In the genomic region with DNA sequence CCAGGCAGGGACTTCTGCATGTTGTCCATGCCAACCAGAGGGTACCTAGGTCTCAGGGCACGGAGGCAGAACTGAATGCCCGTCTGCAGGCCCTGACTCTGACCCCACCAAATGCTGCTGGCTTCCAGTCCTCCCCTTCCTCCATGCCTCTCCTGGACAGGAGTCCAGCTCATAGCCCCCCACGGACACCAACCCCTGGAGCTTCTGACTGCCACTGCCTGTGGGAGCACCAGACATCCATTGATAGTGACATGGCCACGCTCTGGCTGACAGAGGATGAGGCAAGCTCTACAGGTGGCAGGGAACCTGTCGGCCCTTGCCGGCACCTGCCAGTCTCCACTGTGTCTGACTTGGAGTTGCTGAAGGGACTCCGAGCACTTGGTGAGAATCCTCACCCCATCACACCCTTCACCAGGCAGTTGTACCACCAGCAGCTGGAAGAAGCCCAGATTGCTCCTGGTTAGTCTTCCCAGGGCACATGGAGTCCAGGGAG, we compare ENCODE assay signal across 17 cellular contexts. TPM values are rescaled to one million over a fixed set of nuclear protein-coding genes. Genes with fewer than 3 reads are reported as not detected.
DNase-seq lines count a peak whose midpoint lies in the region; ATAC-seq, FAIRE-seq and TF ChIP-seq lines count a peak whose summit lies in the region.
"Had no signal": no experiment of that assay in that cellular context is flagged by ENCODE, and none has a peak within 500 bp of the region (broad histone marks: within the 10 kb centered on the region; RNA-seq: fewer than 3 reads in every experiment).

No MANE protein-coding gene starts in this region.

- no peak overlapping the region for H3K27ac Mint-ChIP-seq in activated T-helper 17 cell treated with anti-CD3 and anti-CD28 coated beads, Interleukin-2, amount 50 U/mL, for 72 hours
- no peak overlapping the region for H3K27ac Mint-ChIP-seq in type B pancreatic cell
- H3K27ac Mint-ChIP-seq: GM23338 had no signal

- dilution Hi-C loops in endothelial cell of umbilical vein (cut with MboI; ENCODE audit: extremely low pct_ligation_motif_present, low sequenced_read_pairs): no loop called here

- no peaks in the 10 kb centered on the region for H3K4me1 Mint-ChIP-seq in activated T-helper 17 cell treated with anti-CD3 and anti-CD28 coated beads, Interleukin-2, amount 50 U/mL, for 72 hours
- no peaks in the 10 kb centered on the region for H3K4me1 Mint-ChIP-seq in type B pancreatic cell (ENCODE audit: unreplicated experiment)

- H3K36me3 Mint-ChIP-seq in activated T-helper 17 cell treated with anti-CD3 and anti-CD28 coated beads, Interleukin-2, amount 50 U/mL, for 72 hours (ENCODE audit: low read depth): peaks cover 9% of the 10 kb centered on the region
- no peaks in the 10 kb centered on the region for H3K36me3 Mint-ChIP-seq in type B pancreatic cell

- no peaks in the 10 kb centered on the region for H3K9me3 Mint-ChIP-seq in activated T-helper 17 cell treated with anti-CD3 and anti-CD28 coated beads, Interleukin-2, amount 50 U/mL, for 72 hours
- no peaks in the 10 kb centered on the region for H3K9me3 Mint-ChIP-seq in type B pancreatic cell
- H3K9me3 Mint-ChIP-seq: CD4-positive, alpha-beta memory T cell; GM23338 had no signal

- no peaks in the 10 kb centered on the region for H3K27me3 Mint-ChIP-seq in activated T-helper 17 cell treated with anti-CD3 and anti-CD28 coated beads, Interleukin-2, amount 50 U/mL, for 72 hours
- H3K27me3 Mint-ChIP-seq in type B pancreatic cell: peaks cover 3% of the 10 kb centered on the region

- no peaks in the 10 kb centered on the region for H4K20me1 ChIP-seq in endothelial cell of umbilical vein (replicated peaks; ENCODE audit: control insufficient read depth, extremely low read depth, insufficient read depth, low read length)

- DNase-seq in Right ventricle myocardium inferior (ENCODE audit: missing footprints) (peak; percentile 11), left cardiac atrium (no peak), endothelial cell of umbilical vein (ENCODE audit: low read depth, low spot score) (no peak), type B pancreatic cell (ENCODE audit: extremely low spot score, unreplicated experiment) (no peak), HT-29 (ENCODE audit: low spot score) (no peak), foreskin fibroblast (no peak)
- DNase-seq: CD4-positive, alpha-beta memory T cell; MG63; NCI-H1092 treated with DMSO at 0.1 percent for 48 hours; NCI-H1694 treated with DMSO at 0.1 percent for 48 hours; NCI-H774 had no signal

- H3K4me1 ChIP-seq in endothelial cell of umbilical vein (ENCODE audit: control insufficient read depth, extremely low read depth, insufficient read depth, low read length): peaks cover 10% of the 10 kb centered on the region

- no peak for TF ChIP-seq POLR2A in endothelial cell of umbilical vein (IDR thresholded peaks at IDR 0.05; ENCODE audit: low read depth, low read length)

- intact Hi-C loops in Right ventricle myocardium inferior (cut with DNase I) (loop anchor here (2.0 to 10.0 kb wide), 2 partner anchors 79 to 509 kb away; no protein-coding TSS in a partner anchor), left cardiac atrium (cut with DNase I) (loop anchor here in 1 of 2 donors (5.0 to 10.0 kb wide), 2 partner anchors 79 to 216 kb away; no protein-coding TSS in a partner anchor), endothelial cell of umbilical vein (cut with micrococcal nuclease) (loop anchor here (5.0 kb wide), 1 partner anchor 511 kb away; no protein-coding TSS in a partner anchor)

- no peak for ATAC-seq in Right ventricle myocardium inferior
- no peak for ATAC-seq in left cardiac atrium
- no peak for ATAC-seq in activated T-helper 17 cell treated with anti-CD3 and anti-CD28 coated beads, Interleukin-2, amount 50 U/mL, for 72 hours (replicated peaks)
- ATAC-seq in HG02973 (IDR thresholded peaks at IDR 0.05; ENCODE audit: unreplicated experiment): no peak

- CTCF ChIA-PET in endothelial cell of umbilical vein (lab: Charles Lee): interaction anchor here (0.7 to 3.6 kb wide), 7 partner anchors 8 to 569 kb away, joined by 3 to 27 read pairs (median 6); no protein-coding TSS in a partner anchor

- TSS peak; percentile 3 for BruUV-seq in endothelial cell of umbilical vein (replicated peaks; lab: Mats Ljungman, UMichigan)

- H3K9ac ChIP-seq in endothelial cell of umbilical vein (replicated peaks; ENCODE audit: extremely low read depth, insufficient read depth, low read length): no peak overlapping the region

- H3K4me2 ChIP-seq in endothelial cell of umbilical vein (ENCODE audit: insufficient read depth, low read length): no peak overlapping the region

- no peak overlapping the region for H2AFZ ChIP-seq in endothelial cell of umbilical vein (ENCODE audit: low read depth, low read length)
- H2AFZ ChIP-seq: GM23338 had no signal

- peak overlapping the region; percentile 84 for H3K4me3 Mint-ChIP-seq in activated T-helper 17 cell treated with anti-CD3 and anti-CD28 coated beads, Interleukin-2, amount 50 U/mL, for 72 hours
- H3K4me3 Mint-ChIP-seq in type B pancreatic cell: peak overlapping the region; percentile 60

- H3K27me3 ChIP-seq in endothelial cell of umbilical vein (ENCODE audit: control insufficient read depth in 2 of 2, insufficient read depth in 2 of 2, low read length in 2 of 2): no peaks in the 10 kb centered on the region
- H3K27me3 ChIP-seq: MG63 had no signal

- H3K9me3 ChIP-seq in endothelial cell of umbilical vein (replicated peaks; ENCODE audit: control insufficient read depth, insufficient read depth, low read length): no peaks in the 10 kb centered on the region
- H3K9me3 ChIP-seq: MG63 had no signal

- POLR2A ChIA-PET in endothelial cell of umbilical vein (lab: Charles Lee): no interaction called here

- H3K9me1 ChIP-seq in endothelial cell of umbilical vein (replicated peaks; ENCODE audit: control insufficient read depth, extremely low read depth, insufficient read depth, low read length): no peaks in the 10 kb centered on the region

- H3K4me3 ChIP-seq in endothelial cell of umbilical vein (replicated peaks in 1 of 3; ENCODE audit: insufficient read depth in 1 of 3, low read depth in 1 of 3, low read length in 3 of 3) (no peak overlapping the region), foreskin fibroblast (ENCODE audit: low read depth in 1 of 2, low read length in 2 of 2) (no peak overlapping the region)
- H3K4me3 ChIP-seq: MG63 had no signal

- no peak for FAIRE-seq in endothelial cell of umbilical vein (lab: Jason Lieb, UNC)

- H3K79me2 ChIP-seq in endothelial cell of umbilical vein (ENCODE audit: control insufficient read depth, insufficient read depth, low read length): no peaks in the 10 kb centered on the region

- no peak for TF ChIP-seq CTCF in endothelial cell of umbilical vein (IDR thresholded peaks at IDR 0.05; ENCODE audit: extremely low read depth in 1 of 2, insufficient read depth in 1 of 2, low read depth in 1 of 2, low read length in 2 of 2)
- no peak for TF ChIP-seq CTCF in type B pancreatic cell (conservative IDR thresholded peaks at IDR 0.05)
- TF ChIP-seq CTCF in foreskin fibroblast (IDR thresholded peaks at IDR 0.05; ENCODE audit: low read depth, low read length): no peak

- peaks cover 0 to 2% of the 10 kb centered on the region in 2 experiments for H3K36me3 ChIP-seq in endothelial cell of umbilical vein (ENCODE audit: control insufficient read depth in 2 of 2, extremely low read depth in 1 of 2, insufficient read depth in 2 of 2, low read length in 2 of 2)

- H3K27ac ChIP-seq in endothelial cell of umbilical vein (ENCODE audit: insufficient read depth, low read depth, low read length): no peak overlapping the region

RNA-seq across cellular contexts. Expression of a gene that starts 1.8 kb away (rescaled TPM):
- total RNA-seq in Right ventricle myocardium inferior: 0.19 TPM
- under 1 TPM; 0.37 to 0.47 TPM for total RNA-seq in left cardiac atrium
- total RNA-seq in activated T-helper 17 cell treated with anti-CD3 and anti-CD28 coated beads, Interleukin-2, amount 50 U/mL, for 72 hours: 10 to 100 TPM in 1 of 2 donors, 1 to 10 TPM in 1; 4.4 to 11.6 TPM
- 3.1 and 5.2 TPM in 2 replicates for total RNA-seq in endothelial cell of umbilical vein
- 1.9 and 2.8 TPM in 2 replicates for polyA plus RNA-seq in endothelial cell of umbilical vein
- polyA plus RNA-seq in endothelial cell of umbilical vein (2011; cell fraction: cytosol; rRNA removed): 1.3 and 1.4 TPM in 2 replicates
- polyA plus RNA-seq in endothelial cell of umbilical vein (2011; cell fraction: nucleus; rRNA removed): 6.3 and 6.6 TPM in 2 replicates
- 3.8 and 4.3 TPM in 2 replicates for polyA plus RNA-seq in endothelial cell of umbilical vein (2012)
- polyA minus RNA-seq in endothelial cell of umbilical vein: 0.87 and 2.9 TPM in 2 replicates
- polyA minus RNA-seq in endothelial cell of umbilical vein (2011; cell fraction: cytosol; rRNA and poly(A)+ RNA removed): 1.2 TPM
- 2.4 and 2.7 TPM in 2 replicates for polyA minus RNA-seq in endothelial cell of umbilical vein (2011; cell fraction: nucleus; rRNA and poly(A)+ RNA removed)
- 1.3 and 5.9 TPM in 2 replicates for total RNA-seq in type B pancreatic cell (ENCODE audit: low replicate concordance)
- 0.08 and 1.4 TPM in 2 replicates for total RNA-seq in HT-29 (2014; rRNA removed; shearing (Covaris generic))

RNA-seq across cellular contexts. Expression of a gene that starts 16.3 kb away (rescaled TPM):
- total RNA-seq in Right ventricle myocardium inferior (82.0 TPM), left cardiac atrium (10 to 100 TPM; 67.2 to 68.3 TPM), endothelial cell of umbilical vein (110 and 118 TPM in 2 replicates), type B pancreatic cell (ENCODE audit: low replicate concordance) (84.6 and 93.3 TPM in 2 replicates)
- total RNA-seq in activated T-helper 17 cell treated with anti-CD3 and anti-CD28 coated beads, Interleukin-2, amount 50 U/mL, for 72 hours: 100 to 1,000 TPM in 1 of 2 donors, 10 to 100 TPM in 1; 73.4 to 115 TPM
- 129 and 140 TPM in 2 replicates for polyA plus RNA-seq in endothelial cell of umbilical vein
- polyA plus RNA-seq in endothelial cell of umbilical vein (2011; cell fraction: cytosol; rRNA removed): 137 and 138 TPM in 2 replicates
- polyA plus RNA-seq in endothelial cell of umbilical vein (2011; cell fraction: nucleus; rRNA removed): 158 and 166 TPM in 2 replicates
- polyA plus RNA-seq in endothelial cell of umbilical vein (2012): 89.9 and 95.1 TPM in 2 replicates
- 50.3 and 57.5 TPM in 2 replicates for polyA minus RNA-seq in endothelial cell of umbilical vein
- 43.7 TPM for polyA minus RNA-seq in endothelial cell of umbilical vein (2011; cell fraction: cytosol; rRNA and poly(A)+ RNA removed)
- 23.7 and 24.5 TPM in 2 replicates for polyA minus RNA-seq in endothelial cell of umbilical vein (2011; cell fraction: nucleus; rRNA and poly(A)+ RNA removed)
- 79.8 and 98.6 TPM in 2 replicates for total RNA-seq in HT-29 (2014; rRNA removed; shearing (Covaris generic))

RNA-seq across cellular contexts. Expression of a gene that starts 19.0 kb away (rescaled TPM):
- total RNA-seq in Right ventricle myocardium inferior (7.6 TPM), left cardiac atrium (1 to 10 TPM; 6.5 to 6.7 TPM), endothelial cell of umbilical vein (14.8 and 19.4 TPM in 2 replicates), type B pancreatic cell (ENCODE audit: low replicate concordance) (0.29 TPM in 1 of 2 replicates, not detected in the other)
- total RNA-seq in activated T-helper 17 cell treated with anti-CD3 and anti-CD28 coated beads, Interleukin-2, amount 50 U/mL, for 72 hours: under 1 TPM; 0.26 to 0.48 TPM
- polyA plus RNA-seq in endothelial cell of umbilical vein: 16.2 and 20.4 TPM in 2 replicates
- 6.1 and 8.4 TPM in 2 replicates for polyA plus RNA-seq in endothelial cell of umbilical vein (2011; cell fraction: cytosol; rRNA removed)
- 94.4 and 109 TPM in 2 replicates for polyA plus RNA-seq in endothelial cell of umbilical vein (2011; cell fraction: nucleus; rRNA removed)
- polyA plus RNA-seq in endothelial cell of umbilical vein (2012): 3.1 and 4.9 TPM in 2 replicates
- 9.0 and 10.3 TPM in 2 replicates for polyA minus RNA-seq in endothelial cell of umbilical vein
- polyA minus RNA-seq in endothelial cell of umbilical vein (2011; cell fraction: cytosol; rRNA and poly(A)+ RNA removed): not detected
- 13.2 and 19.9 TPM in 2 replicates for polyA minus RNA-seq in endothelial cell of umbilical vein (2011; cell fraction: nucleus; rRNA and poly(A)+ RNA removed)
- 0.08 TPM in 1 of 2 replicates, not detected in the other for total RNA-seq in HT-29 (2014; rRNA removed; shearing (Covaris generic))
- total RNA-seq: A673, Daoy, NCI-H460 had no signal

RNA-seq across cellular contexts. Expression of a gene that starts 19.7 kb away (rescaled TPM):
- total RNA-seq in Right ventricle myocardium inferior (13.8 TPM), left cardiac atrium (10 to 100 TPM; 11.2 to 11.6 TPM), endothelial cell of umbilical vein (5.9 and 6.8 TPM in 2 replicates), type B pancreatic cell (ENCODE audit: low replicate concordance) (11.6 and 14.3 TPM in 2 replicates)
- 1 to 10 TPM; 8.0 to 8.5 TPM for total RNA-seq in activated T-helper 17 cell treated with anti-CD3 and anti-CD28 coated beads, Interleukin-2, amount 50 U/mL, for 72 hours
- 8.7 and 12.7 TPM in 2 replicates for polyA plus RNA-seq in endothelial cell of umbilical vein
- polyA plus RNA-seq in endothelial cell of umbilical vein (2011; cell fraction: cytosol; rRNA removed): 4.0 and 7.9 TPM in 2 replicates
- 2.1 and 2.4 TPM in 2 replicates for polyA plus RNA-seq in endothelial cell of umbilical vein (2011; cell fraction: nucleus; rRNA removed)
- polyA plus RNA-seq in endothelial cell of umbilical vein (2012): 3.5 and 7.0 TPM in 2 replicates
- 3.4 and 4.2 TPM in 2 replicates for polyA minus RNA-seq in endothelial cell of umbilical vein
- polyA minus RNA-seq in endothelial cell of umbilical vein (2011; cell fraction: cytosol; rRNA and poly(A)+ RNA removed): 9.0 TPM
- 0.82 and 2.6 TPM in 2 replicates for polyA minus RNA-seq in endothelial cell of umbilical vein (2011; cell fraction: nucleus; rRNA and poly(A)+ RNA removed)
- total RNA-seq in HT-29 (2014; rRNA removed; shearing (Covaris generic)): 3.4 and 5.3 TPM in 2 replicates

RNA-seq across cellular contexts. Expression of a gene that starts 22.1 kb away (rescaled TPM):
- total RNA-seq in Right ventricle myocardium inferior (200 TPM), left cardiac atrium (100 to 1,000 TPM; 147 to 152 TPM), endothelial cell of umbilical vein (55.7 and 61.6 TPM in 2 replicates), type B pancreatic cell (ENCODE audit: low replicate concordance) (79.2 and 111 TPM in 2 replicates)
- total RNA-seq in activated T-helper 17 cell treated with anti-CD3 and anti-CD28 coated beads, Interleukin-2, amount 50 U/mL, for 72 hours: 10 to 100 TPM; 56.2 to 95.9 TPM
- 45.5 and 50.1 TPM in 2 replicates for polyA plus RNA-seq in endothelial cell of umbilical vein
- polyA plus RNA-seq in endothelial cell of umbilical vein (2011; cell fraction: cytosol; rRNA removed): 33.3 and 35.2 TPM in 2 replicates
- 16.4 and 17.3 TPM in 2 replicates for polyA plus RNA-seq in endothelial cell of umbilical vein (2011; cell fraction: nucleus; rRNA removed)
- 50.1 and 66.2 TPM in 2 replicates for polyA plus RNA-seq in endothelial cell of umbilical vein (2012)
- 16.6 and 19.2 TPM in 2 replicates for polyA minus RNA-seq in endothelial cell of umbilical vein
- polyA minus RNA-seq in endothelial cell of umbilical vein (2011; cell fraction: cytosol; rRNA and poly(A)+ RNA removed): 71.4 TPM
- 4.9 and 5.1 TPM in 2 replicates for polyA minus RNA-seq in endothelial cell of umbilical vein (2011; cell fraction: nucleus; rRNA and poly(A)+ RNA removed)
- 94.6 and 106 TPM in 2 replicates for total RNA-seq in HT-29 (2014; rRNA removed; shearing (Covaris generic))
